ENCODE assay signal across 14 cellular contexts in the genomic region with DNA sequence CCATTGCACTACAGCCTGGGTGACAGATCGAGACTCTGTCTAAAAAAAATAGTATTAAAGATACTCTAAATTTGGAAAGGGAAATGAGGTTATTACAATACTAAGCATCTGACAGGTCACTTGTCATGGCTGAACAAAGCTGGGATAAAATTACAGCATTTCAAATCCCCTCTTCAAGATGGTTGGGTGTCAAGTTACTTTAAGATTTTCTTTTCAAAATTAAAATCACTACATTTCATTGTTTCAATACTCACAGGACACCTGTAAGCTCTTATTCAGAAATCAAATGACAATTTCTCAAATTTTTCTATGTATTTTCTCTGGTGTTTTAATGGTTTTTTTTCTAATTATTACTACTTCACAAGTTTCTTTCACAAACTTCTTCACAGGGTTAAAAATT. TPM values are rescaled to one million over a fixed set of nuclear protein-coding genes. Genes with fewer than 3 reads are reported as not detected.
A peak's percentile ranks its signal among the peaks of the same experiment; 100 is the strongest.
DNase-seq lines count a peak whose midpoint lies in the region; ATAC-seq, FAIRE-seq and TF ChIP-seq lines count a peak whose summit lies in the region.
"Had no signal": no experiment of that assay in that cellular context is flagged by ENCODE, and none has a peak within 500 bp of the region (broad histone marks: within the 10 kb centered on the region; RNA-seq: fewer than 3 reads in every experiment).

No MANE protein-coding gene starts in this region.

- H3K36me3 ChIP-seq in hepatocyte (replicated peaks; ENCODE audit: insufficient read depth, low read depth): peaks cover 33% of the 10 kb centered on the region

- H3K9me3 Mint-ChIP-seq in T-cell: no peaks in the 10 kb centered on the region
- H3K9me3 Mint-ChIP-seq: CD8-positive, alpha-beta T cell had no signal

- no peak overlapping the region for H3K4me3 Mint-ChIP-seq in T-cell

- TF ChIP-seq CTCF in A549 (IDR thresholded peaks at IDR 0.05): no peak
- TF ChIP-seq CTCF in hepatocyte (IDR thresholded peaks at IDR 0.05; ENCODE audit: poor library complexity): no peak

- H3K27me3 Mint-ChIP-seq in T-cell: no peaks in the 10 kb centered on the region

- H3K4me1 ChIP-seq in A549: peaks cover 68% of the 10 kb centered on the region
- peaks cover 31% of the 10 kb centered on the region for H3K4me1 ChIP-seq in hepatocyte (ENCODE audit: insufficient read depth)

- peak overlapping the region; percentile 48 to 78 for H3K27ac Mint-ChIP-seq in T-cell

- peaks cover 60% of the 10 kb centered on the region for H3K79me2 ChIP-seq in hepatocyte

- H3K27me3 ChIP-seq in hepatocyte: no peaks in the 10 kb centered on the region

- CTCF ChIA-PET in A549 (lab: Yijun Ruan, JAX) (no interaction called here), T-cell (lab: Charles Lee) (interaction anchor here in 1 of 2 donors (0.6 kb wide), 1 partner anchor 14 kb away, joined by 4 read pairs; no protein-coding TSS in a partner anchor)

- ATAC-seq in A549: no peak
- ATAC-seq in T-cell (replicated peaks in 1 of 4): no peak
- ATAC-seq in HG03439 (IDR thresholded peaks at IDR 0.05; ENCODE audit: unreplicated experiment): no peak
- no peak for ATAC-seq in left colon
- ATAC-seq: CD8-positive, alpha-beta T cell had no signal

- TF ChIP-seq POLR2A in A549 (IDR thresholded peaks at IDR 0.05; ENCODE audit: low read length): no peak

- intact Hi-C loops in left colon (cut with DNase I, micrococcal nuclease): no loop called here

- no peaks in the 10 kb centered on the region for H3K9me2 ChIP-seq in hepatocyte (replicated peaks; ENCODE audit: insufficient read depth)

- H3K9me3 ChIP-seq in A549 (no peaks in the 10 kb centered on the region), hepatocyte (ENCODE audit: low read depth) (no peaks in the 10 kb centered on the region)

- POLR2A ChIA-PET in A549 (lab: Yijun Ruan, JAX): interaction anchor here (0.6 kb wide), 1 partner anchor 48 kb away, joined by 3 read pairs; the partner anchor contains the start of gene MED17
- POLR2A ChIA-PET in T-cell (lab: Charles Lee): interaction anchor here in 1 of 2 donors (0.6 kb wide), 1 partner anchor 90 kb away, joined by 13 read pairs; no protein-coding TSS in a partner anchor

- H3K4me3 ChIP-seq in A549 (peak overlapping the region; percentile 90; the same call in 1 of the 3 replicates), hepatocyte (no peak overlapping the region)
- H3K4me3 ChIP-seq: coronary artery had no signal

- peaks cover 56 to 77% (median 73%) of the 10 kb centered on the region in 3 donors for H3K4me1 Mint-ChIP-seq in T-cell

- no peak overlapping the region for H3K27ac ChIP-seq in A549
- peak overlapping the region; percentile 9 for H3K27ac ChIP-seq in hepatocyte
- H3K27ac ChIP-seq: coronary artery, WERI-Rb-1 had no signal

- 91% methylated on average over 1 of the region's 1 CpG for WGBS in A549 (ENCODE audit: missing lambda C conversion rate)
- 94% methylated on average over 1 of the region's 1 CpG for WGBS in hepatocyte (ENCODE audit: low lambda C conversion rate, missing lambda C conversion rate)

- FAIRE-seq in A549 (lab: Jason Lieb, UNC): no peak
- peak; percentile 6 for FAIRE-seq in G401.6 (lab: Jason Lieb, UNC)

- peaks cover 66% of the 10 kb centered on the region for H4K20me1 ChIP-seq in hepatocyte (ENCODE audit: insufficient read depth, poor library complexity, severe bottlenecking)

- TF ChIP-seq EP300 in A549 (IDR thresholded peaks at IDR 0.05): no peak

- TF ChIP-seq RAD21 in A549 (conservative IDR thresholded peaks at IDR 0.05 in 1 of 2, IDR thresholded peaks at IDR 0.05 in 1 of 2): no peak

- DNase-seq in A549 (ENCODE audit: low read depth in 1 of 2, low spot score in 1 of 2): no peak
- no peak for DNase-seq in T-cell
- no peak for DNase-seq in hepatocyte (ENCODE audit: low spot score)
- DNase-seq in DMS 273 treated with DMSO at 0.1 percent for 48 hours (lab: John Stamatoyannopoulos, UW): no peak
- no peak for DNase-seq in left colon
- DNase-seq in activated CD4-positive, CD25-positive, alpha-beta regulatory T cell treated with anti-CD3 and anti-CD28 coated beads, Interleukin-2, amount 50 U/mL, for 72 hours: no peak
- DNase-seq: activated naive CD4-positive, alpha-beta T cell; CD8-positive, alpha-beta T cell; NCI-H1048; NCI-H510A treated with DMSO at 0.1 percent for 48 hours; WERI-Rb-1 had no signal

- H3K4me2 ChIP-seq in A549: peak overlapping the region; percentile 90
- no peak overlapping the region for H3K4me2 ChIP-seq in hepatocyte

- H3K36me3 Mint-ChIP-seq in T-cell: peaks cover 74% of the 10 kb centered on the region

- H2AFZ ChIP-seq in hepatocyte: no peak overlapping the region

TF ChIP-seq in A549, 52 proteins besides CTCF, POLR2A, EP300 and RAD21 (continues in another document):
- no peak for TF ChIP-seq RCOR1 (IDR thresholded peaks at IDR 0.05; ENCODE audit: low read depth, low read length)
- no peak for TF ChIP-seq SMC3 (IDR thresholded peaks at IDR 0.05)
- TF ChIP-seq CHD4 (IDR thresholded peaks at IDR 0.05; ENCODE audit: borderline replicate concordance): no peak
- TF ChIP-seq, protein P1, sequence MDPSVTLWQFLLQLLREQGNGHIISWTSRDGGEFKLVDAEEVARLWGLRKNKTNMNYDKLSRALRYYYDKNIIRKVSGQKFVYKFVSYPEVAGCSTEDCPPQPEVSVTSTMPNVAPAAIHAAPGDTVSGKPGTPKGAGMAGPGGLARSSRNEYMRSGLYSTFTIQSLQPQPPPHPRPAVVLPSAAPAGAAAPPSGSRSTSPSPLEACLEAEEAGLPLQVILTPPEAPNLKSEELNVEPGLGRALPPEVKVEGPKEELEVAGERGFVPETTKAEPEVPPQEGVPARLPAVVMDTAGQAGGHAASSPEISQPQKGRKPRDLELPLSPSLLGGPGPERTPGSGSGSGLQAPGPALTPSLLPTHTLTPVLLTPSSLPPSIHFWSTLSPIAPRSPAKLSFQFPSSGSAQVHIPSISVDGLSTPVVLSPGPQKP (IDR thresholded peaks at IDR 0.05; ENCODE audit: low read depth, low read length): no peak
- TF ChIP-seq BCL3 (IDR thresholded peaks at IDR 0.05): no peak
- TF ChIP-seq BHLHE40 (IDR thresholded peaks at IDR 0.05; ENCODE audit: low read depth, low read length): no peak
- TF ChIP-seq ESRRA (IDR thresholded peaks at IDR 0.05; ENCODE audit: borderline replicate concordance, low read length): no peak
- no peak for TF ChIP-seq FOXS1 (CRISPR knock-in tag; IDR thresholded peaks at IDR 0.05)
- TF ChIP-seq RNF2 (IDR thresholded peaks at IDR 0.05; ENCODE audit: borderline replicate concordance, low read depth): no peak
- no peak for TF ChIP-seq RARB (CRISPR knock-in tag; IDR thresholded peaks at IDR 0.05)

RNA-seq across cellular contexts. Expression of gene TAF1D, which starts 5.7 kb away (rescaled TPM):
- polyA plus RNA-seq in A549 (2011; rRNA removed) (132 and 218 TPM in 2 replicates), A549 (2017; fragmentation: RNase III; extraction: RNeasy Plus Mini Kit Qiagen cat#74134 plus additional on column Dnase treatment) (116 to 142 TPM (median 123 TPM) in 3 replicates), hepatocyte (42.1 and 51.9 TPM in 2 replicates)
- polyA plus RNA-seq in A549 (2012; cell fraction: cytosol; rRNA removed): 35.5 and 46.4 TPM in 2 replicates
- polyA plus RNA-seq in A549 (2012; cell fraction: nucleus; rRNA removed): 43.5 and 100 TPM in 2 replicates
- 41.9 and 55.4 TPM in 2 replicates for polyA minus RNA-seq in A549 (2011; rRNA and poly(A)+ RNA removed)
- total RNA-seq in T-cell (100 to 1,000 TPM; 130 to 177 (median 152) TPM), hepatocyte (240 and 318 TPM in 2 replicates), left colon (10 to 100 TPM; 71.5 to 80.6 TPM)

RNA-seq across cellular contexts. Expression of gene C11orf54, which starts 5.8 kb away (rescaled TPM):
- polyA plus RNA-seq in A549 (2011; rRNA removed): 26.8 and 27.6 TPM in 2 replicates
- polyA plus RNA-seq in A549 (2012; cell fraction: cytosol; rRNA removed): 3.2 and 4.0 TPM in 2 replicates
- 1.5 and 2.0 TPM in 2 replicates for polyA plus RNA-seq in A549 (2012; cell fraction: nucleus; rRNA removed)
- 12.3 to 12.7 TPM (median 12.4 TPM) in 3 replicates for polyA plus RNA-seq in A549 (2017; fragmentation: RNase III; extraction: RNeasy Plus Mini Kit Qiagen cat#74134 plus additional on column Dnase treatment)
- polyA minus RNA-seq in A549 (2011; rRNA and poly(A)+ RNA removed): 4.4 and 4.8 TPM in 2 replicates
- total RNA-seq in T-cell: 10 to 100 TPM; 15.3 to 30.8 (median 27.4) TPM
- total RNA-seq in hepatocyte: 72.0 and 75.6 TPM in 2 replicates
- polyA plus RNA-seq in hepatocyte: 31.1 and 32.9 TPM in 2 replicates
- total RNA-seq in left colon: 10 to 100 TPM; 52.7 to 61.4 TPM

RNA-seq across cellular contexts. Expression of gene MED17, which starts 48.5 kb away (rescaled TPM):
- polyA plus RNA-seq in A549 (2011; rRNA removed) (19.2 and 20.3 TPM in 2 replicates), A549 (2017; fragmentation: RNase III; extraction: RNeasy Plus Mini Kit Qiagen cat#74134 plus additional on column Dnase treatment) (16.2 to 16.7 TPM (median 16.6 TPM) in 3 replicates), hepatocyte (18.3 and 32.5 TPM in 2 replicates)
- 9.1 and 9.5 TPM in 2 replicates for polyA plus RNA-seq in A549 (2012; cell fraction: cytosol; rRNA removed)
- 22.6 and 23.7 TPM in 2 replicates for polyA plus RNA-seq in A549 (2012; cell fraction: nucleus; rRNA removed)
- 8.6 and 9.9 TPM in 2 replicates for polyA minus RNA-seq in A549 (2011; rRNA and poly(A)+ RNA removed)
- total RNA-seq in T-cell (10 to 100 TPM; 64.1 to 71.7 (median 67.1) TPM), hepatocyte (30.9 and 33.7 TPM in 2 replicates), left colon (10 to 100 TPM; 22.6 to 25.6 TPM)
